In the genomic region with DNA sequence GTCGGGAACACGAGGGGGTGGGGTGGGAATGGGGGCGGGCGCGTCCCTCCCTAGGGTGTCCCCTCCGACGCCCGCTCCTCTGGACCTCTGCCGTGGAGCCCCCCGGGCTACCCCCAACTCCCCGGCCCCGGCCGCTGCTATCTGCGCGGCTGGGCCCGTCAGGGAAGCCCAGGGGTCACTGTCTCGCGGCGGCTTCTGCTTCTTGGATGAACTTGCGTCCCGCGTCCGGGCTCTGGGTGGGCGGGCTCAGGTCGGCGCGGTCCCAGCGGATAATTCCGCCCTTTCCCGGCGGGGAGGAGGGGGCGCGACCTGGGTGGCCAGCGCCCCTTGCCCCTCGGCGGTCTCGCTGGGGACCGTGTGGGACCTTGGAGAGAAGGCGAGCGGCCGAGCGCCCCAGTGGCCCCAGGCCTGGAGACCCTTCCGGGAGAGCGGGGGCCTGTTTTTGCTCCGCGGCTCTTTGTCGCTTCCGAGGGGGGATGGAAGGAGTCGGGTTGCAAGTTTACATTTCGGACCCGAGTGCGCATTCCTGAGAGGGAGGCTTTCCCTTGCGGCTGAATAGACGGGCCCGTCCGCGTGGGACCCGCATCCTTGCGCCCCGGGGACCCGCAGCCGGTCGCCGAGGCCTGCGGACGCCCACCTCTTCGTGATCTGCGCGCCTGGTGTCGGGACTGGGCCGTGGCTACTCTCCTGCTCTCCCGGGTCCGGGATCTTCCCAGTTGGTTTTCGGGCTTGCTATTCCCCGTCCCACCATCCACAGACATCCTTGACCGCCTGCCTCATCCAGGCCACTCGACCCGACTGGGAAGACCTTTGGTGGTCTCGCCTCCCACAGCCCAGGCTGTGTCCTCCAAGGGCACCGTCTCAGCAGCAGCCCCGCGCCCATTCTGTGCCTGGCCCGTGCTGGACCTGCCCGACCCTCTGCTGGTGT, we compare ENCODE assay signal across 8 cellular contexts. TPM values are rescaled to one million over a fixed set of nuclear protein-coding genes. Genes with fewer than 3 reads are reported as not detected.
DNase-seq lines count a peak whose midpoint lies in the region; ATAC-seq, FAIRE-seq and TF ChIP-seq lines count a peak whose summit lies in the region.

No MANE protein-coding gene starts in this region.

- H3K27me3 ChIP-seq in bronchial epithelial cell (ENCODE audit: control insufficient read depth, insufficient read depth, low read length): no peaks in the 10 kb centered on the region
- no peaks in the 10 kb centered on the region for H3K27me3 ChIP-seq in layer of hippocampus (ENCODE audit: control insufficient read depth, insufficient read depth, low read length)

- no peak for ATAC-seq in HG03342 (IDR thresholded peaks at IDR 0.05; ENCODE audit: unreplicated experiment)
- ATAC-seq in GM18873 (IDR thresholded peaks at IDR 0.05; ENCODE audit: low FRiP score, unreplicated experiment): no peak

- no peak for TF ChIP-seq CTCF in bronchial epithelial cell (IDR thresholded peaks at IDR 0.05; ENCODE audit: insufficient read depth, low read length, severe bottlenecking)

- peak overlapping the region; percentile 38 for H3K27ac ChIP-seq in layer of hippocampus (ENCODE audit: low read depth, low read length)
- peak overlapping the region; percentile 73 for H3K27ac ChIP-seq in substantia nigra (ENCODE audit: low read depth, low read length, poor library complexity, severe bottlenecking)

- DNase-seq in HuH-7 (ENCODE audit: low spot score): peak; percentile 66
- no peak for DNase-seq in bronchial epithelial cell (ENCODE audit: low read depth)
- DNase-seq in substantia nigra (lab: John Stamatoyannopoulos, UW): peak in 6 of 49 donors; percentile 16 to 51 (median 34)
- DNase-seq in stimulated activated CD4-positive, alpha-beta T cell treated with anti-CD3 and anti-CD28 coated beads, Interleukin-4, amount 100 ng/mL, for 1 hour: no peak
- no peak for DNase-seq in NCI-H748 (lab: John Stamatoyannopoulos, UW; ENCODE audit: unreplicated experiment)

- H3K4me3 ChIP-seq in bronchial epithelial cell (ENCODE audit: low read depth, low read length): peak overlapping the region; percentile 65

- no peak for FAIRE-seq in bronchial epithelial cell (lab: Jason Lieb, UNC)

- H3K36me3 ChIP-seq in bronchial epithelial cell (ENCODE audit: control insufficient read depth, insufficient read depth, low read length): no peaks in the 10 kb centered on the region

RNA-seq across cellular contexts. Expression of a gene that starts 0.8 kb away (rescaled TPM):
- 148 and 173 TPM in 2 replicates for total RNA-seq in bronchial epithelial cell
